ENCODE assay signal across 20 cellular contexts in genomic region chr2:135773917-135774316, GRCh38. TPM values are rescaled to one million over a fixed set of nuclear protein-coding genes. Genes with fewer than 3 reads are reported as not detected.
DNase-seq lines count a peak whose midpoint lies in the region; ATAC-seq, FAIRE-seq and TF ChIP-seq lines count a peak whose summit lies in the region.
"Had no signal": no experiment of that assay in that cellular context is flagged by ENCODE, and none has a peak within 500 bp of the region (broad histone marks: within the 10 kb centered on the region; RNA-seq: fewer than 3 reads in every experiment).

No MANE protein-coding gene starts in this region.

- no peak for TF ChIP-seq POLR2A in A549 (IDR thresholded peaks at IDR 0.05; ENCODE audit: low read length)
- no peak for TF ChIP-seq POLR2A in H54 (IDR thresholded peaks at IDR 0.05; ENCODE audit: low read depth, low read length)
- no peak for TF ChIP-seq POLR2A in ovary (IDR thresholded peaks at IDR 0.05)
- TF ChIP-seq POLR2A in esophagus muscularis mucosa (IDR thresholded peaks at IDR 0.05; ENCODE audit: low read depth): no peak

- CTCF ChIA-PET in A549 (lab: Yijun Ruan, JAX): no interaction called here
- CTCF ChIA-PET in CD4-positive, alpha-beta T cell (lab: Charles Lee): interaction anchor here (1.1 kb wide), 1 partner anchor 47 kb away, joined by 3 read pairs; no protein-coding TSS in a partner anchor

- no peaks in the 10 kb centered on the region for H3K4me1 Mint-ChIP-seq in CD4-positive, alpha-beta T cell (ENCODE audit: low read depth)

- H3K36me3 ChIP-seq in RWPE2 (ENCODE audit: low read depth) (peaks cover 95% of the 10 kb centered on the region), ovary (no peaks in the 10 kb centered on the region), esophagus muscularis mucosa (peaks cover 77 to 98% (median 91%) of the 10 kb centered on the region in 4 donors)

- no peak for TF ChIP-seq EP300 in A549 (IDR thresholded peaks at IDR 0.05)
- TF ChIP-seq EP300 in ovary (IDR thresholded peaks at IDR 0.05): no peak
- TF ChIP-seq EP300 in esophagus muscularis mucosa (IDR thresholded peaks at IDR 0.05): no peak

- peaks cover 98% of the 10 kb centered on the region for H3K36me3 Mint-ChIP-seq in CD4-positive, alpha-beta T cell (ENCODE audit: low read depth)

- H3K4me1 ChIP-seq in A549 (no peaks in the 10 kb centered on the region), RWPE2 (ENCODE audit: insufficient read depth, poor library complexity, severe bottlenecking) (peaks cover 9% of the 10 kb centered on the region), ovary (ENCODE audit: insufficient read depth) (no peaks in the 10 kb centered on the region), esophagus muscularis mucosa (peaks cover 0 to 4% (median 0%) of the 10 kb centered on the region in 4 donors)
- H3K4me1 ChIP-seq: upper lobe of left lung had no signal

- no peak overlapping the region for H3K27ac Mint-ChIP-seq in CD4-positive, alpha-beta T cell

- no peak for DNase-seq in A549 (ENCODE audit: low read depth in 1 of 2, low spot score in 1 of 2)
- DNase-seq in H54 (ENCODE audit: insufficient read length, low spot score): no peak
- DNase-seq in RWPE2 (ENCODE audit: low spot score): no peak
- DNase-seq in epithelial cell of prostate (ENCODE audit: low read depth, low spot score): no peak
- DNase-seq in ovary: no peak
- no peak for DNase-seq in CD4-positive, alpha-beta T cell
- no peak for DNase-seq in esophagus muscularis mucosa (ENCODE audit: extremely low spot score)
- DNase-seq: anterior cingulate cortex; DMS79; effector memory CD8-positive, alpha-beta T cell; head of caudate nucleus; KG1; left colon; NCI-H187 treated with DMSO at 0.1 percent for 48 hours; NCI-H69; stimulated activated CD4-positive, alpha-beta T cell treated with anti-CD3 and anti-CD28 coated beads, Interleukin-2, amount 100 ng/mL, for 24 hours; upper lobe of left lung; WERI-Rb-1 had no signal

- H3K27me3 Mint-ChIP-seq in CD4-positive, alpha-beta T cell: no peaks in the 10 kb centered on the region
- H3K27me3 Mint-ChIP-seq: effector memory CD8-positive, alpha-beta T cell had no signal

- TF ChIP-seq CTCF in A549 (IDR thresholded peaks at IDR 0.05) (no peak), RWPE2 (IDR thresholded peaks at IDR 0.05; ENCODE audit: poor library complexity, severe bottlenecking) (no peak), ovary (IDR thresholded peaks at IDR 0.05) (no peak), esophagus muscularis mucosa (IDR thresholded peaks at IDR 0.05) (no peak)
- no peak for TF ChIP-seq CTCF in CD4-positive, alpha-beta T cell (IDR thresholded peaks at IDR 0.05)

- intact Hi-C loops in ovary (cut with DNase I): no loop called here
- intact Hi-C loops in CD4-positive, alpha-beta T cell (cut with DNase I, micrococcal nuclease): no loop called here
- intact Hi-C loops in esophagus muscularis mucosa (cut with DNase I): no loop called here

- no peaks in the 10 kb centered on the region for H3K9me3 Mint-ChIP-seq in CD4-positive, alpha-beta T cell
- H3K9me3 Mint-ChIP-seq: effector memory CD8-positive, alpha-beta T cell had no signal

- ATAC-seq in A549 (no peak), RWPE2 (ENCODE audit: low read depth) (0 out of 3 replicates have a peak, but pooled peaks have one; percentile 42), GM19455 (IDR thresholded peaks at IDR 0.05; ENCODE audit: unreplicated experiment) (no peak)
- no peak for ATAC-seq in CD4-positive, alpha-beta T cell (ENCODE audit: poor library complexity)
- ATAC-seq: effector memory CD8-positive, alpha-beta T cell; left colon had no signal

- no peak for TF ChIP-seq RAD21 in A549 (conservative IDR thresholded peaks at IDR 0.05 in 1 of 2, IDR thresholded peaks at IDR 0.05 in 1 of 2)

- H3K27ac ChIP-seq in A549 (no peak overlapping the region), RWPE2 (ENCODE audit: poor library complexity, severe bottlenecking) (no peak overlapping the region), epithelial cell of prostate (peak overlapping the region; percentile 30), ovary (no peak overlapping the region), esophagus muscularis mucosa (replicated peaks in 1 of 4) (no peak overlapping the region)
- no peak overlapping the region for H3K27ac ChIP-seq in CD4-positive, alpha-beta T cell (ENCODE audit: low read depth, low read length)
- H3K27ac ChIP-seq: upper lobe of left lung, WERI-Rb-1 had no signal

- H3K4me3 Mint-ChIP-seq in CD4-positive, alpha-beta T cell: no peak overlapping the region
- H3K4me3 Mint-ChIP-seq: effector memory CD8-positive, alpha-beta T cell had no signal

- POLR2A ChIA-PET in A549 (lab: Yijun Ruan, JAX): no interaction called here
- POLR2A ChIA-PET in CD4-positive, alpha-beta T cell (lab: Charles Lee): interaction anchor here (0.6 kb wide), 1 partner anchor 823 kb away, joined by 3 read pairs; no protein-coding TSS in a partner anchor

- FAIRE-seq in A549 (lab: Jason Lieb, UNC) (no peak), H54 (lab: Jason Lieb, UNC) (peak; percentile 87)
- FAIRE-seq: GM12891 had no signal

- H3K4me3 ChIP-seq in A549: no peak overlapping the region
- H3K4me3 ChIP-seq in RWPE2 (ENCODE audit: severe bottlenecking): no peak overlapping the region
- H3K4me3 ChIP-seq in ovary: no peak overlapping the region
- H3K4me3 ChIP-seq in esophagus muscularis mucosa: no peak overlapping the region
- H3K4me3 ChIP-seq: upper lobe of left lung had no signal

- H3K9me3 ChIP-seq in A549: no peaks in the 10 kb centered on the region
- H3K9me3 ChIP-seq in RWPE2 (ENCODE audit: severe bottlenecking): no peaks in the 10 kb centered on the region
- H3K9me3 ChIP-seq in ovary: peaks cover 0 to 4% of the 10 kb centered on the region in 2 donors
- H3K9me3 ChIP-seq in CD4-positive, alpha-beta T cell (ENCODE audit: control insufficient read depth, low read length): no peaks in the 10 kb centered on the region
- H3K9me3 ChIP-seq in esophagus muscularis mucosa: no peaks in the 10 kb centered on the region
- H3K9me3 ChIP-seq: upper lobe of left lung had no signal

- H3K27me3 ChIP-seq in RWPE2 (ENCODE audit: insufficient read depth, poor library complexity, severe bottlenecking): no peaks in the 10 kb centered on the region
- no peaks in the 10 kb centered on the region for H3K27me3 ChIP-seq in ovary
- H3K27me3 ChIP-seq in CD4-positive, alpha-beta T cell (ENCODE audit: control insufficient read depth, insufficient read depth, low read length): no peaks in the 10 kb centered on the region
- no peaks in the 10 kb centered on the region for H3K27me3 ChIP-seq in esophagus muscularis mucosa
- H3K27me3 ChIP-seq: upper lobe of left lung had no signal

- H3K4me2 ChIP-seq in A549: no peak overlapping the region

TF ChIP-seq in A549, 52 proteins besides CTCF, POLR2A, EP300 and RAD21:
- TF ChIP-seq ZFP36 (IDR thresholded peaks at IDR 0.05; ENCODE audit: borderline replicate concordance, partially characterized antibody) (no peak), PHF8 (IDR thresholded peaks at IDR 0.05; ENCODE audit: borderline replicate concordance, low read depth) (no peak), POLR2AphosphoS2 (conservative IDR thresholded peaks at IDR 0.05; ENCODE audit: low read length) (no peak), FOSL2 (IDR thresholded peaks at IDR 0.05) (no peak), FOSL2 (CRISPR knock-in tag; IDR thresholded peaks at IDR 0.05) (peak; percentile 68)

RNA-seq across cellular contexts. Expression of gene UBXN4, which starts 32.3 kb away (rescaled TPM):
- polyA plus RNA-seq in A549 (2011; rRNA removed) (129 and 134 TPM in 2 replicates), A549 (2017; fragmentation: RNase III; extraction: RNeasy Plus Mini Kit Qiagen cat#74134 plus additional on column Dnase treatment) (58.2 to 72.8 TPM (median 70.8 TPM) in 3 replicates), ovary (10 to 100 TPM; 46.6 to 82.0 TPM)
- polyA plus RNA-seq in A549 (2012; cell fraction: cytosol; rRNA removed): 20.8 and 22.1 TPM in 2 replicates
- 26.2 and 34.3 TPM in 2 replicates for polyA plus RNA-seq in A549 (2012; cell fraction: nucleus; rRNA removed)
- polyA minus RNA-seq in A549 (2011; rRNA and poly(A)+ RNA removed): 23.7 and 36.2 TPM in 2 replicates
- total RNA-seq in ovary (100 to 1,000 TPM in 1 of 7 donors, 10 to 100 TPM in 6; 56.8 to 101 (median 87.5) TPM), esophagus muscularis mucosa (10 to 100 TPM; 45.5 to 54.4 (median 51.1) TPM)
- 100 to 1,000 TPM; 143 to 150 TPM for total RNA-seq in CD4-positive, alpha-beta T cell
